Comparison of ENCODE assay signal across 9 cellular contexts in the genomic region with DNA sequence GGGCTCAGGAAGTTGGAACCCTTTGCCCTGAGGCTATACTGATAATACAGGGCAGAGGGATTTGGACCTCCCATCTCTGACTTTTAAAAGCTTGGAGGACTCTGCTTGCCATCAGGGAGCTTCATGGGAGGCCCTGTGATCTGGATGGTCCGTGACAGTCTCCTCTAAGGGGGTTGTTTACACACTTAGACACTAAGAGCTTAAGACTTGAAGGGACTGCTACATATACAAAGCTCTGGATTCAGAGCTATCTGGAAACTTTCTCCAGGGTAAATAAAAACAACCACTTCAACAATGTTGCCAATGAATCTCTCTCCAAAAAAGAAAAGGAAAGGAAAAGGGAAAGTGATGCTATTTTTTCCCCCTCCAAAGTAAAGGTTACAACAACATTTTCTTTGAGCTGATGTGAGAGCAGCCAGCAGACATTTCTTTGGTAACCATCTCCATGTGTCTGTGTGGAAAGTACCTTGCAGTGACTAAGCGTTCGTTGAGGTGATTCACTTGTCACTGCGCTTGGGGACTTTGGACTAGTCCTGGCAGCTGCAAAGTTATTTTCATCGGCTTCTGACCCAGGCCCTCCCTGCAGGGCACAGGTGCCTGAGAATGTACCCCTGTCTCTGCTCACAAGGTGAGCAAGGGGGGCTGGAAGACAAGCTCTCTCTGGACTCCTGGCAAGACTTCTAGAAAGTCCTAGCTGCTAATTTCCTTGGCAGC.
DNase-seq lines count a peak whose midpoint lies in the region; ATAC-seq, FAIRE-seq and TF ChIP-seq lines count a peak whose summit lies in the region.
"Had no signal": no experiment of that assay in that cellular context is flagged by ENCODE, and none has a peak within 500 bp of the region (broad histone marks: within the 10 kb centered on the region; RNA-seq: fewer than 3 reads in every experiment).

No MANE protein-coding gene starts in this region.

- no peaks in the 10 kb centered on the region for H3K9me1 ChIP-seq in keratinocyte (ENCODE audit: control insufficient read depth, extremely low read depth, insufficient read depth, low read length)

- no peak for TF ChIP-seq RAD21 in SK-N-SH (IDR thresholded peaks at IDR 0.05; ENCODE audit: low read length)

- in situ Hi-C loops in HAP-1 (cut with MboI; ENCODE audit: low sequenced_read_pairs) = no loop called here

- H3K4me3 ChIP-seq in SK-N-SH (ENCODE audit: low read depth in 2 of 2, low read length in 1 of 2) (peak overlapping the region in 1 of 2 experiments; percentile 13; a peak in 1 of 4 replicates), keratinocyte (ENCODE audit: control insufficient read depth in 2 of 3, extremely low read depth in 1 of 3, insufficient read depth in 2 of 3, low read depth in 1 of 3, low read length in 3 of 3) (no peak overlapping the region), upper lobe of left lung (no peak overlapping the region), HAP-1 (no peak overlapping the region)

- TF ChIP-seq EP300 in SK-N-SH (IDR thresholded peaks at IDR 0.05; ENCODE audit: borderline replicate concordance in 1 of 2, low read depth in 1 of 2, low read length in 1 of 2) (peak in 1 of 2 experiments; percentile 70; a peak in 1 of 4 replicates), upper lobe of left lung (IDR thresholded peaks at IDR 0.05) (no peak)

- CTCF ChIA-PET in SK-N-SH (lab: Yijun Ruan, JAX) = no interaction called here

- 8% methylated on average over 5 of the region's 5 CpGs for WGBS in SK-N-SH (ENCODE audit: low lambda C conversion rate)
- 64 to 74% methylated on average over 4 to 5 of the region's 5 CpGs for WGBS in upper lobe of left lung, 2 donors

- peaks cover 39% of the 10 kb centered on the region for H3F3A ChIP-seq in SK-N-SH (replicated peaks; ENCODE audit: insufficient read depth)

- H3K79me2 ChIP-seq in SK-N-SH (ENCODE audit: insufficient read depth) = no peaks in the 10 kb centered on the region
- no peaks in the 10 kb centered on the region for H3K79me2 ChIP-seq in keratinocyte (ENCODE audit: control insufficient read depth, insufficient read depth, low read length)

- H3K27me3 ChIP-seq in SK-N-SH (ENCODE audit: insufficient read depth) (no peaks in the 10 kb centered on the region), keratinocyte (ENCODE audit: control insufficient read depth, extremely low read depth, insufficient read depth, low read length) (no peaks in the 10 kb centered on the region), upper lobe of left lung (no peaks in the 10 kb centered on the region), HAP-1 (ENCODE audit: low read depth) (no peaks in the 10 kb centered on the region)
- H3K27me3 ChIP-seq: neutrophil had no signal

- TF ChIP-seq CTCF in SK-N-SH (IDR thresholded peaks at IDR 0.05) (no peak), keratinocyte (optimal IDR thresholded peaks at IDR 0.05 in 1 of 3, IDR thresholded peaks at IDR 0.05 in 1 of 3, conservative IDR thresholded peaks at IDR 0.05 in 1 of 3; ENCODE audit: extremely low read depth in 1 of 3, insufficient read depth in 2 of 3, low read length in 3 of 3) (no peak), upper lobe of left lung (IDR thresholded peaks at IDR 0.05) (no peak)

- H3K9me2 ChIP-seq in SK-N-SH = no peaks in the 10 kb centered on the region

- H3K4me2 ChIP-seq in SK-N-SH (peak overlapping the region; percentile 70), keratinocyte (ENCODE audit: control insufficient read depth, extremely low read depth, insufficient read depth, low read depth, low read length) (peak overlapping the region; percentile 56)

- TF ChIP-seq POLR2A in upper lobe of left lung (IDR thresholded peaks at IDR 0.05) = no peak

- dilution Hi-C loops in keratinocyte (cut with MboI; ENCODE audit: extremely low pct_ligation_motif_present, low sequenced_read_pairs) = no loop called here

- H3K27ac ChIP-seq in SK-N-SH (ENCODE audit: low read depth in 2 of 2, low read length in 1 of 2) = peak overlapping the region; percentile 64 to 96
- H3K27ac ChIP-seq in keratinocyte (ENCODE audit: control insufficient read depth, insufficient read depth, low read length) = peak overlapping the region; percentile 60
- peak overlapping the region; percentile 13 to 81 (median 54) for H3K27ac ChIP-seq in upper lobe of left lung
- H3K27ac ChIP-seq: neutrophil had no signal

- H3K9me3 ChIP-seq in SK-N-SH (no peaks in the 10 kb centered on the region), keratinocyte (ENCODE audit: control insufficient read depth, low read depth, low read length) (no peaks in the 10 kb centered on the region), upper lobe of left lung (no peaks in the 10 kb centered on the region), HAP-1 (no peaks in the 10 kb centered on the region)
- H3K9me3 ChIP-seq: neutrophil had no signal

- H2AFZ ChIP-seq in SK-N-SH (ENCODE audit: low read depth) = peak overlapping the region; percentile 69
- no peak overlapping the region for H2AFZ ChIP-seq in keratinocyte (ENCODE audit: control insufficient read depth, low read length)

- H3K4me1 ChIP-seq in SK-N-SH (ENCODE audit: control insufficient read depth in 1 of 2, insufficient read depth in 2 of 2, low read depth in 1 of 2, low read length in 1 of 2) (peaks cover 4 to 34% of the 10 kb centered on the region in 2 experiments), keratinocyte (ENCODE audit: control insufficient read depth, extremely low read depth, insufficient read depth, low read length) (peaks cover 48% of the 10 kb centered on the region), upper lobe of left lung (peaks cover 19 to 22% (median 21%) of the 10 kb centered on the region in 4 donors), HAP-1 (peaks cover 8% of the 10 kb centered on the region)

- H3K36me3 ChIP-seq in SK-N-SH (replicated peaks in 1 of 2; ENCODE audit: control insufficient read depth in 1 of 2, insufficient read depth in 2 of 2, low read length in 1 of 2) = no peaks in the 10 kb centered on the region
- no peaks in the 10 kb centered on the region for H3K36me3 ChIP-seq in keratinocyte (ENCODE audit: control insufficient read depth in 2 of 2, extremely low read depth in 1 of 2, insufficient read depth in 2 of 2, low read length in 2 of 2)
- H3K36me3 ChIP-seq in upper lobe of left lung = no peaks in the 10 kb centered on the region
- no peaks in the 10 kb centered on the region for H3K36me3 ChIP-seq in HAP-1 (replicated peaks)
- H3K36me3 ChIP-seq: neutrophil had no signal

- H4K20me1 ChIP-seq in SK-N-SH (ENCODE audit: insufficient read depth) (no peaks in the 10 kb centered on the region), keratinocyte (ENCODE audit: control insufficient read depth, extremely low read depth, insufficient read depth, low read length) (no peaks in the 10 kb centered on the region)

- FAIRE-seq in keratinocyte (lab: Jason Lieb, UNC) = no peak

- H3K9ac ChIP-seq in SK-N-SH (peak overlapping the region; percentile 52), keratinocyte (ENCODE audit: control insufficient read depth, extremely low read depth, insufficient read depth, low read length) (peak overlapping the region; percentile 41)

- ATAC-seq in GM18519 (IDR thresholded peaks at IDR 0.05; ENCODE audit: low FRiP score, unreplicated experiment) = peak; percentile 66
- peak; percentile 64 for ATAC-seq in HG02678 (IDR thresholded peaks at IDR 0.05; ENCODE audit: unreplicated experiment)
- ATAC-seq in upper lobe of left lung (ENCODE audit: low FRiP score in 2 of 2) = peak in 1 of 2 donors; percentile 33

- DNase-seq in SK-N-SH = no peak
- peak; percentile 50 for DNase-seq in keratinocyte (ENCODE audit: low read depth, low spot score)
- DNase-seq in upper lobe of left lung = no peak
- DNase-seq in T-helper 2 cell = no peak
- no peak for DNase-seq in SKM-1 (lab: John Stamatoyannopoulos, UW; ENCODE audit: unreplicated experiment)
- DNase-seq in HAP-1 (ENCODE audit: low spot score in 2 of 2) = no peak

- POLR2A ChIA-PET in SK-N-SH (lab: Yijun Ruan, JAX) = no interaction called here

TF ChIP-seq in SK-N-SH, 30 proteins besides CTCF, POLR2A, EP300 and RAD21 (continues in another document):
- TF ChIP-seq POLR2AphosphoS5 (IDR thresholded peaks at IDR 0.05; ENCODE audit: low read depth, low read length) = peak; percentile 31; the same call in 1 of the 2 replicates
- TF ChIP-seq SIN3A (IDR thresholded peaks at IDR 0.05; ENCODE audit: borderline replicate concordance, low read depth, low read length) = no peak
- TF ChIP-seq TEAD4 (IDR thresholded peaks at IDR 0.05; ENCODE audit: borderline replicate concordance, insufficient read depth) = no peak
- TF ChIP-seq SMC3 (IDR thresholded peaks at IDR 0.05; ENCODE audit: low read depth, low read length) = no peak
- peak; percentile 57; the same call in 1 of the 2 replicates for TF ChIP-seq JUND (IDR thresholded peaks at IDR 0.05)
- no peak for TF ChIP-seq ELF1 (IDR thresholded peaks at IDR 0.05)
- TF ChIP-seq CHD2 (IDR thresholded peaks at IDR 0.05; ENCODE audit: low read length, partially characterized antibody) = no peak
- TF ChIP-seq FOXM1 (IDR thresholded peaks at IDR 0.05; ENCODE audit: low read depth) = no peak
- TF ChIP-seq TCF12 (IDR thresholded peaks at IDR 0.05) = peak; percentile 89
- TF ChIP-seq RFX5 (IDR thresholded peaks at IDR 0.05; ENCODE audit: low read length) = no peak
- TF ChIP-seq RXRA (IDR thresholded peaks at IDR 0.05; ENCODE audit: borderline replicate concordance, low read depth) = 0 out of 2 replicates have a peak, but pooled peaks have one; percentile 54
- TF ChIP-seq IRF3 (IDR thresholded peaks at IDR 0.05; ENCODE audit: low read depth, low read length) = no peak
- no peak for TF ChIP-seq EZH2phosphoT487 (IDR thresholded peaks at IDR 0.05; ENCODE audit: borderline replicate concordance, low read depth)
- TF ChIP-seq, protein P1, sequence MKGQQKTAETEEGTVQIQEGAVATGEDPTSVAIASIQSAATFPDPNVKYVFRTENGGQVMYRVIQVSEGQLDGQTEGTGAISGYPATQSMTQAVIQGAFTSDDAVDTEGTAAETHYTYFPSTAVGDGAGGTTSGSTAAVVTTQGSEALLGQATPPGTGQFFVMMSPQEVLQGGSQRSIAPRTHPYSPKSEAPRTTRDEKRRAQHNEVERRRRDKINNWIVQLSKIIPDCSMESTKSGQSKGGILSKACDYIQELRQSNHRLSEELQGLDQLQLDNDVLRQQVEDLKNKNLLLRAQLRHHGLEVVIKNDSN (IDR thresholded peaks at IDR 0.05; ENCODE audit: borderline replicate concordance, low read depth) = no peak
